Comparison of ENCODE assay signal across 8 cellular contexts in the genomic region with DNA sequence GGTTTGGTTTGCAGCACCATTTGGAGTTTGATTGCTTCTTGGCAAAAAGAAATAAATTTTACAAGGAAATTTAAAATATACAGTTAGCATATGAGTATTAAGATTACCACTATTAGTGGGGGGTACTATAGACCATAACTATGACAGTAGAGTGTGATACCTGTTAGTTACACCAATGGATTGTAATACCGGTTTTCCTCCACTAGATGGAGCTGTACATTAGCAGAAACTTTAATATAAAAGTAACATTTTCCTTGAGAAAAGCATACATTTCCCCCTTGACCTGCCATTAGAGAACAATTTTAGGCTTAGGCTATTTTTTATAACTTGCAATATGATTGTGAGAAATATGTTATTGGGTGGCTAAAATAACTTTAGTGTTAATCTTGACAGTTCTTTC.
DNase-seq lines count a peak whose midpoint lies in the region; ATAC-seq and TF ChIP-seq lines count a peak whose summit lies in the region.
"Not testable (repeated sequence)": the region's sequence is repeated elsewhere in the genome, so short reads cannot be mapped to it uniquely, and the experiment has no call there.

No MANE protein-coding gene starts in this region.

- not testable (repeated sequence) for H3K4me3 ChIP-seq in GM12865 (ENCODE audit: low read depth, low read length); KMS-11 (IDR thresholded peaks at IDR 0.05; ENCODE audit: insufficient read depth, low read depth, low read length); WI38 (ENCODE audit: low read depth, low read length); epithelial cell of esophagus (ENCODE audit: low read length); psoas muscle

- not testable (repeated sequence) for H3K36me3 ChIP-seq in KMS-11 (ENCODE audit: insufficient read depth); psoas muscle (ENCODE audit: insufficient read depth in 1 of 2, low read depth in 1 of 2)

- peak; percentile 44 for TF ChIP-seq CTCF in AG09319 (IDR thresholded peaks at IDR 0.05; ENCODE audit: low read depth, low read length)
- not testable (repeated sequence) for TF ChIP-seq CTCF in GM12865 (IDR thresholded peaks at IDR 0.05; ENCODE audit: insufficient read depth, low read depth, low read length, missing control alignments)
- TF ChIP-seq CTCF in KMS-11 (conservative IDR thresholded peaks at IDR 0.05; ENCODE audit: low read depth, low read length) = peak; percentile 51
- TF ChIP-seq CTCF in WI38 (IDR thresholded peaks at IDR 0.05; ENCODE audit: low read depth, low read length) = peak; percentile 22; the same call in 1 of the 2 replicates
- peak; percentile 17 for TF ChIP-seq CTCF in epithelial cell of esophagus (IDR thresholded peaks at IDR 0.05; ENCODE audit: insufficient read depth, low read depth, low read length, missing control alignments)
- peak; percentile 63 for TF ChIP-seq CTCF in psoas muscle (IDR thresholded peaks at IDR 0.05)

- not testable (repeated sequence) for H4K20me1 ChIP-seq in KMS-11 (ENCODE audit: insufficient read depth)

- intact Hi-C loops in psoas muscle (cut with DNase I) = not testable (repeated sequence)

- H3K9me3 ChIP-seq in psoas muscle = not testable (repeated sequence)

- ATAC-seq in psoas muscle = not testable (repeated sequence)

- H2AFZ ChIP-seq in KMS-11 (ENCODE audit: low read depth) = not testable (repeated sequence)

- H3K4me2 ChIP-seq in KMS-11 = not testable (repeated sequence)

- not testable (repeated sequence) for H3K4me1 ChIP-seq in KMS-11 (ENCODE audit: low read depth, poor library complexity, severe bottlenecking); psoas muscle

- H3K9ac ChIP-seq in KMS-11 = not testable (repeated sequence)

- H3K27me3 ChIP-seq in KMS-11 (ENCODE audit: insufficient read depth, low read depth); psoas muscle (ENCODE audit: insufficient read depth in 3 of 3, low read length in 2 of 3): not testable (repeated sequence)

- not testable (repeated sequence) for H3K79me2 ChIP-seq in KMS-11 (ENCODE audit: insufficient read depth, low read depth)

- H3K27ac ChIP-seq in KMS-11, psoas muscle: not testable (repeated sequence)

- 0 to 7% (median 2%) methylated on average over 1 of the region's 1 CpG for WGBS in psoas muscle, 3 donors

- not testable (repeated sequence) for DNase-seq in AG09319 (ENCODE audit: extremely low read depth, low read depth); psoas muscle
- peak; percentile 3 for DNase-seq in GM12865 (ENCODE audit: low read depth)
- DNase-seq in NCI-H82 (lab: John Stamatoyannopoulos, UW) = peak; percentile 47
- peak; percentile 1 for DNase-seq in epithelial cell of esophagus (ENCODE audit: low read depth)
- DNase-seq in kidney tubule cell (ENCODE audit: low spot score) = peak; percentile 6
